1 cellular context compared by ENCODE assay signal in genomic region chr4:78517050-78517652, GRCh38.
TF ChIP-seq lines count a peak whose summit lies in the region.

No MANE protein-coding gene starts in this region.

TF ChIP-seq in K562, 482 proteins besides CTCF, POLR2A, EP300 and RAD21 (continued from another document):
- no peak for TF ChIP-seq GTF2B (IDR thresholded peaks at IDR 0.05; ENCODE audit: extremely low read depth, insufficient read length)
